In genomic region chr9:91162311-91162710, GRCh38 we compare ENCODE assay signal across 8 cellular contexts.
A peak's percentile ranks its signal among the peaks of the same experiment; 100 is the strongest.
DNase-seq lines count a peak whose midpoint lies in the region; ATAC-seq, FAIRE-seq and TF ChIP-seq lines count a peak whose summit lies in the region.

No MANE protein-coding gene starts in this region.

- peaks cover 4 to 6% of the 10 kb centered on the region in 2 donors for H3K36me3 Mint-ChIP-seq in activated naive CD4-positive, alpha-beta T cell treated with anti-CD3 and anti-CD28 coated beads, Interleukin-2, amount 50 U/mL, for 72 hours

- H3K27ac ChIP-seq in HL-60 (replicated peaks) (peak overlapping the region; percentile 68), mucosa of rectum (ENCODE audit: low read depth in 2 of 2, low read length in 2 of 2) (peak overlapping the region; percentile 59 to 80)

- TF ChIP-seq CTCF in HL-60 (IDR thresholded peaks at IDR 0.05; ENCODE audit: insufficient read depth, low read length), result no peak

- DNase-seq in AML-193 (lab: John Stamatoyannopoulos, UW) (peak; percentile 12 to 27), HL-60 (ENCODE audit: low read depth in 1 of 2, low spot score in 1 of 2) (no peak), NCI-H82 (lab: John Stamatoyannopoulos, UW) (no peak), iPS-NIHi11 (ENCODE audit: low spot score) (no peak), HTR-8/SVneo (ENCODE audit: insufficient read length, low spot score) (no peak), left ventricle myocardium superior (no peak)
- DNase-seq in activated naive CD4-positive, alpha-beta T cell treated with anti-CD3 and anti-CD28 coated beads, Interleukin-2, amount 50 U/mL, for 72 hours (ENCODE audit: low spot score in 2 of 2), result no peak

- H3K36me3 ChIP-seq in mucosa of rectum (ENCODE audit: control insufficient read depth in 2 of 2, insufficient read depth in 2 of 2, low read length in 2 of 2), result no peaks in the 10 kb centered on the region

- intact Hi-C loops in left ventricle myocardium superior (cut with micrococcal nuclease), result no loop called here

- no peak overlapping the region for H3K4me3 ChIP-seq in HL-60 (replicated peaks; ENCODE audit: insufficient read depth, low read length)
- no peak overlapping the region for H3K4me3 ChIP-seq in mucosa of rectum (ENCODE audit: low read length in 2 of 2)

- peak; percentile 38 to 63 for ATAC-seq in activated naive CD4-positive, alpha-beta T cell treated with anti-CD3 and anti-CD28 coated beads, Interleukin-2, amount 50 U/mL, for 72 hours
- ATAC-seq in left ventricle myocardium superior, result no peak

- no peak overlapping the region for H3K9ac ChIP-seq in mucosa of rectum (ENCODE audit: low read depth in 1 of 2, low read length in 2 of 2)

- H3K9me3 ChIP-seq in mucosa of rectum (ENCODE audit: control insufficient read depth in 2 of 2, low read length in 2 of 2), result no peaks in the 10 kb centered on the region

- H3K9me3 Mint-ChIP-seq in activated naive CD4-positive, alpha-beta T cell treated with anti-CD3 and anti-CD28 coated beads, Interleukin-2, amount 50 U/mL, for 72 hours, result no peaks in the 10 kb centered on the region

- no peaks in the 10 kb centered on the region for H3K27me3 ChIP-seq in HL-60 (ENCODE audit: insufficient read depth, poor library complexity, severe bottlenecking)
- H3K27me3 ChIP-seq in mucosa of rectum (ENCODE audit: control insufficient read depth in 2 of 2, insufficient read depth in 2 of 2, low read length in 2 of 2), result no peaks in the 10 kb centered on the region

- no peak for FAIRE-seq in HTR-8/SVneo (lab: Jason Lieb, UNC)

- peak overlapping the region; percentile 75 to 98 for H3K27ac Mint-ChIP-seq in activated naive CD4-positive, alpha-beta T cell treated with anti-CD3 and anti-CD28 coated beads, Interleukin-2, amount 50 U/mL, for 72 hours

- H3K4me1 ChIP-seq in mucosa of rectum (ENCODE audit: control insufficient read depth in 2 of 2, insufficient read depth in 2 of 2, low read length in 2 of 2), result peaks cover 34 to 45% of the 10 kb centered on the region in 2 donors

Comparison
In these comparisons a context has a peak if more than half of its experiments do, and no peak if none do; other contexts are left out.
1. DNase-seq: peak in AML-193 (2 of 2); none in HL-60 (0 of 2), activated naive CD4-positive, alpha-beta T cell treated with anti-CD3 and anti-CD28 coated beads, Interleukin-2, amount 50 U/mL, for 72 hours (0 of 2), NCI-H82 (single experiment), iPS-NIHi11 (single experiment), HTR-8/SVneo (single experiment) and left ventricle myocardium superior (single experiment).